ENCODE assay signal across 18 cellular contexts in genomic region chr10:124865676-124866075, GRCh38.
"Had no signal": no experiment of that assay in that cellular context is flagged by ENCODE, and none has a peak within 500 bp of the region (broad histone marks: within the 10 kb centered on the region; RNA-seq: fewer than 3 reads in every experiment).

No MANE protein-coding gene starts in this region.

- H3K4me1 ChIP-seq: Peyer's patch had no signal

- H3K4me2 ChIP-seq: KMS-11 had no signal

- H3K27me3 ChIP-seq: Peyer's patch, SJCRH30 had no signal

- H3K9me3 ChIP-seq: Peyer's patch, SJCRH30 had no signal

- H3K27ac ChIP-seq: KMS-11, Peyer's patch, SJCRH30 had no signal

- ATAC-seq: K562, Right ventricle myocardium inferior had no signal

- H3K36me3 ChIP-seq: Peyer's patch, SJCRH30 had no signal

- H3K4me3 ChIP-seq: K562, Peyer's patch, SJCRH30 had no signal

- DNase-seq: Kasumi-1; MM.1S; NCI-H1436; NCI-H187; NCI-H2081 treated with DMSO at 0.1 percent for 48 hours; NCI-H2171; NCI-H345; NCI-H446 treated with DMSO at 0.1 percent for 48 hours; NCI-H510A treated with DMSO at 0.1 percent for 48 hours; NCI-H526; NCI-H82; NK-92 treated with Interleukin-12 subunit alpha and Interleukin-12 subunit beta, amount 100 ng/mL, for 24 hours; Peyer's patch; SHP77 treated with DMSO at 0.1 percent for 48 hours; SJCRH30 had no signal
